Comparison of ENCODE assay signal across 17 cellular contexts in genomic region chr6:98944168-98944567, GRCh38. TPM values are rescaled to one million over a fixed set of nuclear protein-coding genes. Genes with fewer than 3 reads are reported as not detected.
A peak's percentile ranks its signal among the peaks of the same experiment; 100 is the strongest.
DNase-seq lines count a peak whose midpoint lies in the region; ATAC-seq, FAIRE-seq and TF ChIP-seq lines count a peak whose summit lies in the region.
"Had no signal": no experiment of that assay in that cellular context is flagged by ENCODE, and none has a peak within 500 bp of the region (broad histone marks: within the 10 kb centered on the region; RNA-seq: fewer than 3 reads in every experiment).

No MANE protein-coding gene starts in this region.

- no peak for TF ChIP-seq RAD21 in H1 (IDR thresholded peaks at IDR 0.05 in 1 of 2, conservative IDR thresholded peaks at IDR 0.05 in 1 of 2; ENCODE audit: low read depth in 2 of 2, low read length in 2 of 2)

- 57% methylated on average over 3 of the region's 3 CpGs; no CpG with 5 or more reads in 1 of the 2 experiments for WGBS in H1 (ENCODE audit: extremely low coverage in 1 of 2, insufficient coverage in 1 of 2, insufficient read length in 1 of 2, insufficient replicate concordance in 2 of 2, low coverage in 1 of 2, low lambda C conversion rate in 2 of 2, missing lambda C conversion rate in 1 of 2), 2 experiments

- peaks cover 24% of the 10 kb centered on the region for H3K9me3 Mint-ChIP-seq in activated naive CD8-positive, alpha-beta T cell treated with anti-CD3 and anti-CD28 coated beads, Interleukin-2, amount 50 U/mL, for 24 hours

- ATAC-seq in DND-41 (ENCODE audit: insufficient read depth, low read depth): no peak
- no peak for ATAC-seq in T-helper 17 cell
- no peak for ATAC-seq in GM18517 (IDR thresholded peaks at IDR 0.05; ENCODE audit: unreplicated experiment)
- no peak for ATAC-seq in activated naive CD8-positive, alpha-beta T cell treated with anti-CD3 and anti-CD28 coated beads, Interleukin-2, amount 50 U/mL, for 24 hours
- no peak for ATAC-seq in GM19328 (IDR thresholded peaks at IDR 0.05; ENCODE audit: unreplicated experiment)
- ATAC-seq: CD8-positive, alpha-beta T cell had no signal

- no peak overlapping the region for H3K4me3 Mint-ChIP-seq in T-helper 17 cell
- no peak overlapping the region for H3K4me3 Mint-ChIP-seq in activated naive CD8-positive, alpha-beta T cell treated with anti-CD3 and anti-CD28 coated beads, Interleukin-2, amount 50 U/mL, for 24 hours
- H3K4me3 Mint-ChIP-seq: CD8-positive, alpha-beta T cell had no signal

- H3K27ac Mint-ChIP-seq in T-helper 17 cell: peak overlapping the region; percentile 21
- H3K27ac Mint-ChIP-seq in activated naive CD8-positive, alpha-beta T cell treated with anti-CD3 and anti-CD28 coated beads, Interleukin-2, amount 50 U/mL, for 24 hours: no peak overlapping the region
- H3K27ac Mint-ChIP-seq: CD8-positive, alpha-beta T cell had no signal

- no peak overlapping the region for H3K4ac ChIP-seq in H1 (replicated peaks; ENCODE audit: insufficient read length, low read depth, low read length)

- H4K20me1 ChIP-seq in DND-41 (ENCODE audit: insufficient read depth, low read length): peaks cover 3% of the 10 kb centered on the region; the same call in 1 of the 2 replicates
- H4K20me1 ChIP-seq in H1 (replicated peaks in 1 of 2; ENCODE audit: control insufficient read depth in 1 of 2, insufficient read depth in 2 of 2, low read length in 2 of 2): no peaks in the 10 kb centered on the region

- H3K27ac ChIP-seq in 22Rv1: peak overlapping the region; percentile 79
- H3K27ac ChIP-seq in DND-41 (ENCODE audit: low read length): no peak overlapping the region
- no peak overlapping the region for H3K27ac ChIP-seq in H1 (ENCODE audit: low read depth, low read length)
- H3K27ac ChIP-seq: C4-2B had no signal

- no peaks in the 10 kb centered on the region for H3K27me3 Mint-ChIP-seq in T-helper 17 cell
- no peaks in the 10 kb centered on the region for H3K27me3 Mint-ChIP-seq in activated naive CD8-positive, alpha-beta T cell treated with anti-CD3 and anti-CD28 coated beads, Interleukin-2, amount 50 U/mL, for 24 hours

- H3K9ac ChIP-seq in DND-41 (ENCODE audit: low read depth, low read length) (no peak overlapping the region), H1 (replicated peaks in 1 of 4; ENCODE audit: extremely low read depth in 1 of 4, low read depth in 3 of 4, low read length in 3 of 4) (no peak overlapping the region)

- no peak overlapping the region for H3K56ac ChIP-seq in H1 (replicated peaks; ENCODE audit: insufficient read length, low read depth, low read length)

- intact Hi-C loops in posterior vena cava (cut with DNase I): no loop called here

- peaks cover 30% of the 10 kb centered on the region for H3K4me1 Mint-ChIP-seq in T-helper 17 cell
- peaks cover 41% of the 10 kb centered on the region for H3K4me1 Mint-ChIP-seq in activated naive CD8-positive, alpha-beta T cell treated with anti-CD3 and anti-CD28 coated beads, Interleukin-2, amount 50 U/mL, for 24 hours

- peaks cover 26% of the 10 kb centered on the region for H3K4me1 ChIP-seq in DND-41 (ENCODE audit: insufficient read depth, low read length)
- H3K4me1 ChIP-seq in H1 (replicated peaks in 1 of 4; ENCODE audit: control insufficient read depth in 3 of 4, insufficient read depth in 4 of 4, low read length in 3 of 4): peaks cover 0 to 5% (median 0%) of the 10 kb centered on the region in 4 experiments; a peak in 2 of 7 replicates

- POLR2A ChIA-PET in H1 (lab: Charles Lee; ENCODE audit: partially characterized antibody): no interaction called here

- H2BK120ac ChIP-seq in H1 (replicated peaks; ENCODE audit: low read depth, low read length): no peak overlapping the region

- no peak overlapping the region for H2BK15ac ChIP-seq in H1 (ENCODE audit: low read length)

- peaks cover 6% of the 10 kb centered on the region for H3K36me3 Mint-ChIP-seq in T-helper 17 cell (ENCODE audit: low read depth)
- peaks cover 37% of the 10 kb centered on the region for H3K36me3 Mint-ChIP-seq in activated naive CD8-positive, alpha-beta T cell treated with anti-CD3 and anti-CD28 coated beads, Interleukin-2, amount 50 U/mL, for 24 hours (ENCODE audit: low read depth)

- no peak overlapping the region for H2AK5ac ChIP-seq in H1 (ENCODE audit: low read depth, low read length)

- no peak for DNase-seq in DND-41
- DNase-seq in T-helper 17 cell: no peak
- no peak for DNase-seq in H1 (ENCODE audit: low read depth in 1 of 2, low spot score in 2 of 2)
- no peak for DNase-seq in posterior vena cava (ENCODE audit: low spot score)
- no peak for DNase-seq in activated naive CD8-positive, alpha-beta T cell treated with anti-CD3 and anti-CD28 coated beads, Interleukin-2, amount 50 U/mL, for 24 hours
- DNase-seq: BE2C; CD8-positive, alpha-beta T cell; DMS79 treated with DMSO at 0.1 percent for 48 hours; GDM1; H7 had no signal

- no peak overlapping the region for H4K91ac ChIP-seq in H1 (replicated peaks; ENCODE audit: insufficient read length, low read length)

- H2BK20ac ChIP-seq in H1 (ENCODE audit: low read length): no peak overlapping the region

- H3K23me2 ChIP-seq in H1 (ENCODE audit: low read depth, low read length): peaks cover 8% of the 10 kb centered on the region

- H3K79me1 ChIP-seq in H1 (ENCODE audit: low read depth, low read length): peaks cover 2% of the 10 kb centered on the region; the same call in 1 of the 2 replicates

- no peak for TF ChIP-seq CTCF in 22Rv1 (IDR thresholded peaks at IDR 0.05)
- TF ChIP-seq CTCF in DND-41 (IDR thresholded peaks at IDR 0.05; ENCODE audit: borderline replicate concordance, extremely low read depth, low read length, poor library complexity, severe bottlenecking): no peak
- TF ChIP-seq CTCF in H1 (IDR thresholded peaks at IDR 0.05; ENCODE audit: control extremely low read depth in 1 of 3, insufficient read depth in 1 of 3, low read depth in 1 of 3, low read length in 3 of 3): no peak

- TF ChIP-seq EP300 in H1 (IDR thresholded peaks at IDR 0.05; ENCODE audit: borderline replicate concordance in 1 of 2, low read depth in 2 of 2, low read length in 2 of 2): no peak

- H3K4me2 ChIP-seq in DND-41 (ENCODE audit: insufficient read depth, low read length) (peak overlapping the region; percentile 38; the same call in 1 of the 2 replicates), H1 (ENCODE audit: insufficient read depth in 1 of 2, low read depth in 2 of 2, low read length in 2 of 2) (no peak overlapping the region)

- TF ChIP-seq POLR2A in H1 (IDR thresholded peaks at IDR 0.05; ENCODE audit: control extremely low read depth in 1 of 2, low read depth in 2 of 2, low read length in 2 of 2): no peak

- CTCF ChIA-PET in H1 (lab: Charles Lee; ENCODE audit: partially characterized antibody): no interaction called here

- no peak overlapping the region for H3K23ac ChIP-seq in H1 (ENCODE audit: insufficient read length)

- H2AFZ ChIP-seq in DND-41 (ENCODE audit: low read depth, low read length) (no peak overlapping the region), H1 (ENCODE audit: low read length) (no peak overlapping the region)

- no peak overlapping the region for H3K14ac ChIP-seq in H1 (ENCODE audit: insufficient read length)

- H3K36me3 ChIP-seq in DND-41 (ENCODE audit: insufficient read depth, low read length) (peaks cover 8% of the 10 kb centered on the region; the same call in 1 of the 2 replicates), H1 (ENCODE audit: control insufficient read depth in 2 of 4, insufficient read depth in 4 of 4, low read length in 3 of 4) (peaks cover 0 to 3% (median 0%) of the 10 kb centered on the region in 4 experiments; a peak in 2 of 8 replicates)
- H3K36me3 ChIP-seq: BE2C had no signal

- H2BK5ac ChIP-seq in H1 (ENCODE audit: low read depth, low read length): no peak overlapping the region

- H2BK12ac ChIP-seq in H1 (ENCODE audit: low read depth, low read length): no peak overlapping the region

- H3K79me2 ChIP-seq in DND-41 (ENCODE audit: insufficient read depth, low read length) (peaks cover 79% of the 10 kb centered on the region), H1 (ENCODE audit: control insufficient read depth in 1 of 2, insufficient read depth in 2 of 2, low read length in 2 of 2) (peaks cover 3 to 75% of the 10 kb centered on the region in 2 experiments; a peak in 3 of 4 replicates)

- no peak overlapping the region for H4K5ac ChIP-seq in H1 (ENCODE audit: insufficient read length, low read depth, low read length)

- H3K9me3 ChIP-seq in DND-41 (ENCODE audit: insufficient read depth, low read length, severe bottlenecking) (peaks cover 8% of the 10 kb centered on the region), T-helper 17 cell (ENCODE audit: control insufficient read depth, low read length, poor library complexity, severe bottlenecking) (no peaks in the 10 kb centered on the region), H1 (ENCODE audit: insufficient read depth in 2 of 2, low read depth in 1 of 2, low read length in 1 of 2) (peaks cover 6 to 10% of the 10 kb centered on the region in 2 experiments; a peak in 2 of 4 replicates)
- H3K9me3 ChIP-seq: BE2C had no signal

- no peak overlapping the region for H4K8ac ChIP-seq in H1 (ENCODE audit: extremely low read depth, insufficient read depth, low read length)

- H3K18ac ChIP-seq in H1 (ENCODE audit: extremely low read depth, low read length): no peak overlapping the region

- no peak overlapping the region for H3K4me3 ChIP-seq in DND-41 (ENCODE audit: low read depth in 1 of 2, low read length in 2 of 2)
- H3K4me3 ChIP-seq in H1 (ENCODE audit: extremely low read depth in 1 of 4, insufficient read depth in 2 of 4, low read depth in 3 of 4, low read length in 4 of 4): no peak overlapping the region

- no peaks in the 10 kb centered on the region for H3K27me3 ChIP-seq in DND-41 (ENCODE audit: insufficient read depth, low read length, poor library complexity)
- H3K27me3 ChIP-seq in H1 (replicated peaks in 1 of 4; ENCODE audit: control insufficient read depth in 3 of 4, extremely low read depth in 1 of 4, insufficient read depth in 3 of 4, low read length in 3 of 4): no peaks in the 10 kb centered on the region
- H3K27me3 ChIP-seq: BE2C had no signal

- no peak for FAIRE-seq in H1 (lab: Jason Lieb, UNC)
- FAIRE-seq: A204.1, GM12892, GM19239 had no signal

TF ChIP-seq in H1, 55 proteins besides CTCF, POLR2A, EP300 and RAD21:
- TF ChIP-seq NANOG (IDR thresholded peaks at IDR 0.05; ENCODE audit: insufficient read depth, low read depth, low read length, poor library complexity, severe bottlenecking) (no peak), KDM1A (IDR thresholded peaks at IDR 0.05; ENCODE audit: borderline replicate concordance, low read length) (peak; percentile 67; the same call in 1 of the 2 replicates)

RNA-seq across cellular contexts. Expression of gene FBXL4, which starts 3.6 kb away (rescaled TPM):
- total RNA-seq in T-helper 17 cell (10 to 100 TPM in 1 of 2 donors, 1 to 10 TPM in 1; 9.8 to 10.4 TPM), posterior vena cava (10 to 100 TPM; 13.4 to 14.5 TPM)
- total RNA-seq in H1 (2021; fragmentation: NEBNext Ultra II Directional; extraction: Animal tissue kit (Norgen Biotek cat#: 25700)): 12.3 and 13.8 TPM in 2 replicates
- 4.7 and 6.9 TPM in 2 replicates for polyA plus RNA-seq in H1 (2011; rRNA removed)
- 6.4 TPM for polyA plus RNA-seq in H1 (2011; cell fraction: cytosol; rRNA removed)
- polyA plus RNA-seq in H1 (2011; cell fraction: nucleus; rRNA removed): 4.8 TPM
- 3.4 to 8.0 TPM (median 5.0 TPM) in 4 replicates for polyA plus RNA-seq in H1 (2012, experiment 1 of 2)
- polyA plus RNA-seq in H1 (2012, experiment 2 of 2): 0.38 TPM
- polyA plus RNA-seq in H1 (2013, experiment 1 of 2): 5.5 TPM
- 6.8 TPM for polyA plus RNA-seq in H1 (2013, experiment 2 of 2)
- polyA minus RNA-seq in H1 (2011; rRNA and poly(A)+ RNA removed): 28.9 and 35.7 TPM in 2 replicates
- polyA minus RNA-seq in H1 (2011; cell fraction: cytosol; rRNA and poly(A)+ RNA removed): 6.3 TPM
- polyA minus RNA-seq in H1 (2011; cell fraction: nucleus; rRNA and poly(A)+ RNA removed): 21.0 TPM
